ENCODE assay signal across 19 cellular contexts in genomic region chr6:111718326-111718725, GRCh38.
DNase-seq lines count a peak whose midpoint lies in the region; ATAC-seq and TF ChIP-seq lines count a peak whose summit lies in the region.
"Had no signal": no experiment of that assay in that cellular context is flagged by ENCODE, and none has a peak within 500 bp of the region (broad histone marks: within the 10 kb centered on the region; RNA-seq: fewer than 3 reads in every experiment).

No MANE protein-coding gene starts in this region.

- no peaks in the 10 kb centered on the region for H3K27me3 Mint-ChIP-seq in activated CD4-positive, alpha-beta memory T cell treated with anti-CD3 and anti-CD28 coated beads for 36 hours
- no peaks in the 10 kb centered on the region for H3K27me3 Mint-ChIP-seq in activated CD4-positive, alpha-beta memory T cell treated with anti-CD3 and anti-CD28 coated beads, Interleukin-2, amount 10 ng/mL, durations not matched to agents 7 days and 5 days
- H3K27me3 Mint-ChIP-seq in activated naive CD8-positive, alpha-beta T cell, result no peaks in the 10 kb centered on the region
- H3K27me3 Mint-ChIP-seq in natural killer cell treated with Interleukin-12 subunit alpha and Interleukin-12 subunit beta and Interleukin-15 and Interleukin-18, amount 100 ng/mL, for 72 hours, result no peaks in the 10 kb centered on the region
- H3K27me3 Mint-ChIP-seq: stimulated activated naive B cell treated with anti-CD40 and anti-IgM and Interleukin-4, amounts not matched to agents 10 μg/mL and 1 μg/mL and 100 μg/mL, for 72 hours had no signal

- peaks cover 86% of the 10 kb centered on the region for H3K4me1 Mint-ChIP-seq in activated CD4-positive, alpha-beta memory T cell treated with anti-CD3 and anti-CD28 coated beads for 36 hours (ENCODE audit: low read depth)
- peaks cover 58% of the 10 kb centered on the region for H3K4me1 Mint-ChIP-seq in activated CD4-positive, alpha-beta memory T cell treated with anti-CD3 and anti-CD28 coated beads, Interleukin-2, amount 10 ng/mL, durations not matched to agents 7 days and 5 days
- H3K4me1 Mint-ChIP-seq in activated naive CD8-positive, alpha-beta T cell (ENCODE audit: low read depth), result peaks cover 76% of the 10 kb centered on the region
- peaks cover 59 to 71% of the 10 kb centered on the region in 2 donors for H3K4me1 Mint-ChIP-seq in natural killer cell treated with Interleukin-12 subunit alpha and Interleukin-12 subunit beta and Interleukin-15 and Interleukin-18, amount 100 ng/mL, for 72 hours (ENCODE audit: low read depth in 2 of 2)

- no peak for DNase-seq in activated CD4-positive, alpha-beta memory T cell treated with anti-CD3 and anti-CD28 coated beads for 36 hours
- no peak for DNase-seq in activated CD4-positive, alpha-beta memory T cell treated with anti-CD3 and anti-CD28 coated beads, Interleukin-2, amount 10 ng/mL, durations not matched to agents 7 days and 5 days
- DNase-seq in NCI-H187 treated with DMSO at 0.1 percent for 48 hours (lab: John Stamatoyannopoulos, UW) (peak; percentile 65), GM20000 (ENCODE audit: low spot score) (no peak)
- DNase-seq in natural killer cell treated with Interleukin-12 subunit alpha and Interleukin-12 subunit beta and Interleukin-15 and Interleukin-18, amount 100 ng/mL, for 72 hours (ENCODE audit: low spot score), result no peak
- DNase-seq: activated CD4-positive, alpha-beta T cell treated with anti-CD3 and anti-CD28 coated beads for 4 hours; central memory CD4-positive, alpha-beta T cell; glutamatergic neuron; left ventricle myocardium inferior; NCI-H82; Peyer's patch; right cardiac atrium; stimulated activated naive B cell treated with anti-CD40 and anti-IgM and Interleukin-4, amounts not matched to agents 10 μg/mL and 1 μg/mL and 100 μg/mL, for 72 hours; transverse colon had no signal

- H3K36me3 Mint-ChIP-seq in activated CD4-positive, alpha-beta memory T cell treated with anti-CD3 and anti-CD28 coated beads for 36 hours, result peaks cover 63% of the 10 kb centered on the region
- peaks cover 60% of the 10 kb centered on the region for H3K36me3 Mint-ChIP-seq in activated CD4-positive, alpha-beta memory T cell treated with anti-CD3 and anti-CD28 coated beads, Interleukin-2, amount 10 ng/mL, durations not matched to agents 7 days and 5 days (ENCODE audit: low read depth)
- peaks cover 30% of the 10 kb centered on the region for H3K36me3 Mint-ChIP-seq in activated naive CD8-positive, alpha-beta T cell
- H3K36me3 Mint-ChIP-seq in natural killer cell treated with Interleukin-12 subunit alpha and Interleukin-12 subunit beta and Interleukin-15 and Interleukin-18, amount 100 ng/mL, for 72 hours, result peaks cover 19% of the 10 kb centered on the region

- H3K27ac Mint-ChIP-seq in activated CD4-positive, alpha-beta memory T cell treated with anti-CD3 and anti-CD28 coated beads for 36 hours, result peak overlapping the region; percentile 69
- no peak overlapping the region for H3K27ac Mint-ChIP-seq in activated CD4-positive, alpha-beta memory T cell treated with anti-CD3 and anti-CD28 coated beads, Interleukin-2, amount 10 ng/mL, durations not matched to agents 7 days and 5 days
- H3K27ac Mint-ChIP-seq in activated naive CD8-positive, alpha-beta T cell, result peak overlapping the region; percentile 74
- H3K27ac Mint-ChIP-seq in natural killer cell treated with Interleukin-12 subunit alpha and Interleukin-12 subunit beta and Interleukin-15 and Interleukin-18, amount 100 ng/mL, for 72 hours, result peak overlapping the region; percentile 94 to 99
- H3K27ac Mint-ChIP-seq: GM23338 had no signal

- POLR2A ChIA-PET in activated CD4-positive, alpha-beta memory T cell treated with anti-CD3 and anti-CD28 coated beads for 36 hours (lab: Charles Lee), result interaction anchor here (1.2 kb wide), 1 partner anchor 119 kb away, joined by 4 read pairs; no protein-coding TSS in a partner anchor
- POLR2A ChIA-PET in activated CD4-positive, alpha-beta memory T cell treated with anti-CD3 and anti-CD28 coated beads, Interleukin-2, amount 10 ng/mL, durations not matched to agents 7 days and 5 days (lab: Charles Lee), result interaction anchor here (0.8 kb wide), 1 partner anchor 46 kb away, joined by 3 read pairs; no protein-coding TSS in a partner anchor

- intact Hi-C loops in activated CD4-positive, alpha-beta memory T cell treated with anti-CD3 and anti-CD28 coated beads for 36 hours (cut with micrococcal nuclease), result no loop called here

- CTCF ChIA-PET in activated CD4-positive, alpha-beta memory T cell treated with anti-CD3 and anti-CD28 coated beads for 36 hours (lab: Charles Lee), result interaction anchor here (1.5 kb wide), 1 partner anchor 8 kb away, joined by 6 read pairs; no protein-coding TSS in a partner anchor
- CTCF ChIA-PET in activated CD4-positive, alpha-beta memory T cell treated with anti-CD3 and anti-CD28 coated beads, Interleukin-2, amount 10 ng/mL, durations not matched to agents 7 days and 5 days (lab: Charles Lee), result no interaction called here

- no peak overlapping the region for H3K4me3 Mint-ChIP-seq in activated CD4-positive, alpha-beta memory T cell treated with anti-CD3 and anti-CD28 coated beads for 36 hours
- no peak overlapping the region for H3K4me3 Mint-ChIP-seq in activated CD4-positive, alpha-beta memory T cell treated with anti-CD3 and anti-CD28 coated beads, Interleukin-2, amount 10 ng/mL, durations not matched to agents 7 days and 5 days
- no peak overlapping the region for H3K4me3 Mint-ChIP-seq in activated naive CD8-positive, alpha-beta T cell
- H3K4me3 Mint-ChIP-seq in natural killer cell treated with Interleukin-12 subunit alpha and Interleukin-12 subunit beta and Interleukin-15 and Interleukin-18, amount 100 ng/mL, for 72 hours, result no peak overlapping the region
- H3K4me3 Mint-ChIP-seq: GM23338; stimulated activated naive B cell treated with anti-CD40 and anti-IgM and Interleukin-4, amounts not matched to agents 10 μg/mL and 1 μg/mL and 100 μg/mL, for 72 hours had no signal

- H3K9me3 Mint-ChIP-seq in activated CD4-positive, alpha-beta memory T cell treated with anti-CD3 and anti-CD28 coated beads for 36 hours, result no peaks in the 10 kb centered on the region
- H3K9me3 Mint-ChIP-seq in activated CD4-positive, alpha-beta memory T cell treated with anti-CD3 and anti-CD28 coated beads, Interleukin-2, amount 10 ng/mL, durations not matched to agents 7 days and 5 days, result no peaks in the 10 kb centered on the region
- no peaks in the 10 kb centered on the region for H3K9me3 Mint-ChIP-seq in activated naive CD8-positive, alpha-beta T cell (ENCODE audit: low read depth)
- no peaks in the 10 kb centered on the region for H3K9me3 Mint-ChIP-seq in natural killer cell treated with Interleukin-12 subunit alpha and Interleukin-12 subunit beta and Interleukin-15 and Interleukin-18, amount 100 ng/mL, for 72 hours
- H3K9me3 Mint-ChIP-seq: GM23338; stimulated activated naive B cell treated with anti-CD40 and anti-IgM and Interleukin-4, amounts not matched to agents 10 μg/mL and 1 μg/mL and 100 μg/mL, for 72 hours had no signal

- no peak for TF ChIP-seq CTCF in GM20000 (IDR thresholded peaks at IDR 0.05; ENCODE audit: extremely low read depth, missing control alignments)

- no peak for ATAC-seq in natural killer cell treated with Interleukin-12 subunit alpha and Interleukin-12 subunit beta and Interleukin-15 and Interleukin-18, amount 100 ng/mL, for 72 hours
- ATAC-seq in HG03095 (IDR thresholded peaks at IDR 0.05; ENCODE audit: unreplicated experiment) (no peak), GM18517 (IDR thresholded peaks at IDR 0.05; ENCODE audit: unreplicated experiment) (no peak)
- ATAC-seq: A549; GM23338; right cardiac atrium; stimulated activated naive B cell treated with anti-CD40 and anti-IgM and Interleukin-4, amounts not matched to agents 10 μg/mL and 1 μg/mL and 100 μg/mL, for 72 hours had no signal
